In genomic region chr18:44130365-44130942, GRCh38 we compare ENCODE assay signal across 8 cellular contexts.
DNase-seq lines count a peak whose midpoint lies in the region; ATAC-seq and TF ChIP-seq lines count a peak whose summit lies in the region.

No MANE protein-coding gene starts in this region.

- POLR2A ChIA-PET in HEK293 (lab: Yijun Ruan, JAX), result no interaction called here

- in situ Hi-C loops in T47D (cut with HindIII; ENCODE audit: low pct_unique_long_range_greater_than_20kb, low sequenced_read_pairs), result no loop called here

- no peaks in the 10 kb centered on the region for H3K4me1 ChIP-seq in DND-41 (ENCODE audit: insufficient read depth, low read length)
- no peaks in the 10 kb centered on the region for H3K4me1 ChIP-seq in HEK293 (ENCODE audit: control insufficient read depth, insufficient read depth, low read length)

- peak; percentile 53 for DNase-seq in DND-41
- peak; percentile 32 for DNase-seq in NCI-H345 (lab: John Stamatoyannopoulos, UW)
- DNase-seq in T47D (ENCODE audit: low read depth in 1 of 2, low spot score in 1 of 2), result peak; percentile 27 to 78
- peak in 1 of 2 donors; percentile 15 for DNase-seq in left colon
- DNase-seq in activated T-helper 1 cell treated with anti-CD3 and anti-CD28 coated beads, Interleukin-12 subunit alpha, Interleukin-12 subunit beta, Interleukin-2, Interleukin-4 antibody, amounts not matched to agents 30 ng/mL and 10 ng/mL and 1 ng/mL, durations not matched to agents 14 hours and 24 hours and 36 hours (ENCODE audit: low spot score), result no peak
- no peak for DNase-seq in stimulated activated naive CD4-positive, alpha-beta T cell treated with Interleukin-2 at 50 U/mL for 16 hours (lab: John Stamatoyannopoulos, UW)

- H3K9me3 Mint-ChIP-seq in activated T-helper 1 cell treated with anti-CD3 and anti-CD28 coated beads, Interleukin-12 subunit alpha, Interleukin-12 subunit beta, Interleukin-2, Interleukin-4 antibody, amounts not matched to agents 30 ng/mL and 10 ng/mL and 1 ng/mL, durations not matched to agents 14 hours and 24 hours and 36 hours, result no peaks in the 10 kb centered on the region

- peak; percentile 81 for TF ChIP-seq CTCF in DND-41 (IDR thresholded peaks at IDR 0.05; ENCODE audit: borderline replicate concordance, extremely low read depth, low read length, poor library complexity, severe bottlenecking)
- TF ChIP-seq CTCF in HEK293 (tag by site-specific recombination; IDR thresholded peaks at IDR 0.05), result peak; percentile 51

- H3K4me1 Mint-ChIP-seq in activated T-helper 1 cell treated with anti-CD3 and anti-CD28 coated beads, Interleukin-12 subunit alpha, Interleukin-12 subunit beta, Interleukin-2, Interleukin-4 antibody, amounts not matched to agents 30 ng/mL and 10 ng/mL and 1 ng/mL, durations not matched to agents 14 hours and 24 hours and 36 hours (ENCODE audit: low read depth), result no peaks in the 10 kb centered on the region

- H3K27me3 Mint-ChIP-seq in activated T-helper 1 cell treated with anti-CD3 and anti-CD28 coated beads, Interleukin-12 subunit alpha, Interleukin-12 subunit beta, Interleukin-2, Interleukin-4 antibody, amounts not matched to agents 30 ng/mL and 10 ng/mL and 1 ng/mL, durations not matched to agents 14 hours and 24 hours and 36 hours (ENCODE audit: insufficient read depth), result no peaks in the 10 kb centered on the region

- H3K4me3 ChIP-seq in DND-41 (ENCODE audit: low read depth in 1 of 2, low read length in 2 of 2) (no peak overlapping the region), HEK293 (ENCODE audit: low read depth, low read length) (no peak overlapping the region)

- H3K27ac Mint-ChIP-seq in activated T-helper 1 cell treated with anti-CD3 and anti-CD28 coated beads, Interleukin-12 subunit alpha, Interleukin-12 subunit beta, Interleukin-2, Interleukin-4 antibody, amounts not matched to agents 30 ng/mL and 10 ng/mL and 1 ng/mL, durations not matched to agents 14 hours and 24 hours and 36 hours, result no peak overlapping the region

- no peaks in the 10 kb centered on the region for H3K27me3 ChIP-seq in DND-41 (ENCODE audit: insufficient read depth, low read length, poor library complexity)

- H3K9me3 ChIP-seq in DND-41 (ENCODE audit: insufficient read depth, low read length, severe bottlenecking) (no peaks in the 10 kb centered on the region), HEK293 (ENCODE audit: control insufficient read depth, insufficient read depth, low read depth, low read length) (no peaks in the 10 kb centered on the region)

- no peak overlapping the region for H3K27ac ChIP-seq in DND-41 (ENCODE audit: low read length)
- no peak overlapping the region for H3K27ac ChIP-seq in HEK293 (ENCODE audit: extremely low read depth, low read depth, low read length)

- H3K9ac ChIP-seq in DND-41 (ENCODE audit: low read depth, low read length), result no peak overlapping the region

- H3K4me2 ChIP-seq in DND-41 (ENCODE audit: insufficient read depth, low read length), result no peak overlapping the region

- H3K36me3 ChIP-seq in DND-41 (ENCODE audit: insufficient read depth, low read length) (no peaks in the 10 kb centered on the region), HEK293 (ENCODE audit: control insufficient read depth in 2 of 2, insufficient read depth in 1 of 2, low read length in 2 of 2) (no peaks in the 10 kb centered on the region)

- no peak overlapping the region for H3K4me3 Mint-ChIP-seq in activated T-helper 1 cell treated with anti-CD3 and anti-CD28 coated beads, Interleukin-12 subunit alpha, Interleukin-12 subunit beta, Interleukin-2, Interleukin-4 antibody, amounts not matched to agents 30 ng/mL and 10 ng/mL and 1 ng/mL, durations not matched to agents 14 hours and 24 hours and 36 hours

- no peak overlapping the region for H2AFZ ChIP-seq in DND-41 (ENCODE audit: low read depth, low read length)

- no peaks in the 10 kb centered on the region for H3K79me2 ChIP-seq in DND-41 (ENCODE audit: insufficient read depth, low read length)

- H4K20me1 ChIP-seq in DND-41 (ENCODE audit: insufficient read depth, low read length), result no peaks in the 10 kb centered on the region

- no peaks in the 10 kb centered on the region for H3K36me3 Mint-ChIP-seq in activated T-helper 1 cell treated with anti-CD3 and anti-CD28 coated beads, Interleukin-12 subunit alpha, Interleukin-12 subunit beta, Interleukin-2, Interleukin-4 antibody, amounts not matched to agents 30 ng/mL and 10 ng/mL and 1 ng/mL, durations not matched to agents 14 hours and 24 hours and 36 hours (ENCODE audit: low read depth)

- intact Hi-C loops in left colon (cut with DNase I, micrococcal nuclease), result no loop called here
- intact Hi-C loops in activated T-helper 1 cell treated with anti-CD3 and anti-CD28 coated beads, Interleukin-12 subunit alpha, Interleukin-12 subunit beta, Interleukin-2, Interleukin-4 antibody, amounts not matched to agents 30 ng/mL and 10 ng/mL and 1 ng/mL, durations not matched to agents 14 hours and 24 hours and 36 hours (cut with micrococcal nuclease), result loop anchor here (1.0 to 5.0 kb wide), 2 partner anchors 1082 to 1252 kb away; no protein-coding TSS in a partner anchor

- peak; percentile 75; the same call in 2 of the 3 replicates for ATAC-seq in DND-41 (ENCODE audit: insufficient read depth, low read depth)
- ATAC-seq in left colon, result peak; percentile 73
- no peak for ATAC-seq in GM19328 (IDR thresholded peaks at IDR 0.05; ENCODE audit: unreplicated experiment)

- CTCF ChIA-PET in HEK293 (lab: Yijun Ruan, JAX), result interaction anchor here (0.6 to 1.9 kb wide), 27 partner anchors 8 to 1255 kb away, joined by 3 to 28 read pairs (median 4); no protein-coding TSS in a partner anchor

TF ChIP-seq in HEK293, 187 proteins besides CTCF, POLR2A, EP300 and RAD21:
- TF ChIP-seq ZNF654 (tag by site-specific recombination; IDR thresholded peaks at IDR 0.05; ENCODE audit: low read depth) (peak; percentile 59), GLIS1 (tag by site-specific recombination; IDR thresholded peaks at IDR 0.05) (peak; percentile 14; the same call in 1 of the 2 replicates), ZNF23 (tag by site-specific recombination; IDR thresholded peaks at IDR 0.05; ENCODE audit: borderline replicate concordance) (no peak)

Comparison
In these comparisons a context has a peak if more than half of its experiments do, and no peak if none do; other contexts are left out.
1. DNase-seq: peak in DND-41 (single experiment), NCI-H345 (single experiment) and T47D (2 of 2); none in activated T-helper 1 cell treated with anti-CD3 and anti-CD28 coated beads, Interleukin-12 subunit alpha, Interleukin-12 subunit beta, Interleukin-2, Interleukin-4 antibody, amounts not matched to agents 30 ng/mL and 10 ng/mL and 1 ng/mL, durations not matched to agents 14 hours and 24 hours and 36 hours (single experiment) and stimulated activated naive CD4-positive, alpha-beta T cell treated with Interleukin-2 at 50 U/mL for 16 hours (single experiment).